ENCODE assay signal across 29 cellular contexts in the genomic region with DNA sequence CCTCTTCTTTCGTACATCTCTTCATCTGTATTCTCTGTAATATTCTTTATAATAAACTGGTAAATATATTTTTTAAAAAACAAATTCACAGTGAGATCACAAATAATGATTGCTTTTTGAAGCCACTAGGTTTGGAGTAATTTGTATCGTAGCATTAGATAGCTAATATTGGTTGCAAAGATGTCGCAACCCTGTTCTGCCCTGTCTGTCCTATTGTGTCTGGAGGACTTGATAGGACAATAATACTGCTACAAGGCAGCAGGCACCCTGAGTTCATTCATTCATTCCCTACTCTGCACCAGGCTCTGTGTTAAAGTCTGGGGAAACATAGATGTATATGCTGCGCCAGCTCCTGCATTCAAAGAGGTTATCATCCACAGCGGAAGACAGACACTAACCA.
"Had no signal": no experiment of that assay in that cellular context is flagged by ENCODE, and none has a peak within 500 bp of the region (broad histone marks: within the 10 kb centered on the region; RNA-seq: fewer than 3 reads in every experiment).

No MANE protein-coding gene starts in this region.

- H3K27ac ChIP-seq: stomach, suprapubic skin, testis, thoracic aorta, thyroid gland, tibial artery, tibial nerve, transverse colon, upper lobe of left lung, upper lobe of right lung, uterus, vagina had no signal

- H3K9me3 Mint-ChIP-seq: stimulated activated memory B cell treated with anti-CD40 and anti-IgM and Interleukin-4, amounts not matched to agents 10 μg/mL and 1 μg/mL and 100 μg/mL, for 72 hours; stimulated activated naive B cell treated with anti-CD40 and anti-IgM and Interleukin-4, amounts not matched to agents 10 μg/mL and 1 μg/mL and 100 μg/mL, for 72 hours; stimulated activated naive CD8-positive, alpha-beta T cell treated with anti-CD3 and anti-CD28 coated beads, Interleukin-15, Interleukin-2, amounts not matched to agents 100 ng/mL and 50 ng/mL, for 24 hours; type B pancreatic cell had no signal

- H3K4me3 Mint-ChIP-seq: stimulated activated effector memory CD8-positive, alpha-beta T cell treated with anti-CD3 and anti-CD28 coated beads, Interleukin-12 subunit alpha, Interleukin-12 subunit beta, amount 100 ng/mL, for 72 hours; stimulated activated memory B cell treated with anti-CD40 and anti-IgM and Interleukin-4, amounts not matched to agents 10 μg/mL and 1 μg/mL and 100 μg/mL, for 72 hours; stimulated activated naive B cell treated with anti-CD40 and anti-IgM and Interleukin-4, amounts not matched to agents 10 μg/mL and 1 μg/mL and 100 μg/mL, for 72 hours; stimulated activated naive CD8-positive, alpha-beta T cell treated with anti-CD3 and anti-CD28 coated beads, Interleukin-15, amount 100 ng/mL, for 72 hours; stimulated activated naive CD8-positive, alpha-beta T cell treated with anti-CD3 and anti-CD28 coated beads, Interleukin-15, Interleukin-2, amounts not matched to agents 100 ng/mL and 50 ng/mL, for 24 hours; type B pancreatic cell had no signal

- H3K27me3 Mint-ChIP-seq: stimulated activated naive CD8-positive, alpha-beta T cell treated with anti-CD3 and anti-CD28 coated beads, Interleukin-15, Interleukin-2, amounts not matched to agents 100 ng/mL and 50 ng/mL, for 24 hours had no signal

- H3K27ac Mint-ChIP-seq: stimulated activated effector memory CD8-positive, alpha-beta T cell treated with anti-CD3 and anti-CD28 coated beads, Interleukin-12 subunit alpha, Interleukin-12 subunit beta, amount 100 ng/mL, for 72 hours; stimulated activated memory B cell treated with anti-CD40 and anti-IgM and Interleukin-4, amounts not matched to agents 10 μg/mL and 1 μg/mL and 100 μg/mL, for 72 hours; stimulated activated naive B cell treated with anti-CD40 and anti-IgM and Interleukin-4, amounts not matched to agents 10 μg/mL and 1 μg/mL and 100 μg/mL, for 72 hours; stimulated activated naive CD8-positive, alpha-beta T cell treated with anti-CD3 and anti-CD28 coated beads, Interleukin-15, amount 100 ng/mL, for 72 hours; stimulated activated naive CD8-positive, alpha-beta T cell treated with anti-CD3 and anti-CD28 coated beads, Interleukin-15, Interleukin-2, amounts not matched to agents 100 ng/mL and 50 ng/mL, for 24 hours; type B pancreatic cell had no signal

- H3K4me1 ChIP-seq: suprapubic skin, thyroid gland, tibial artery, tibial nerve, transverse colon, upper lobe of right lung, uterus, vagina had no signal

- H3K36me3 Mint-ChIP-seq: stimulated activated effector memory CD8-positive, alpha-beta T cell treated with anti-CD3 and anti-CD28 coated beads, Interleukin-12 subunit alpha, Interleukin-12 subunit beta, amount 100 ng/mL, for 72 hours; stimulated activated memory B cell treated with anti-CD40 and anti-IgM and Interleukin-4, amounts not matched to agents 10 μg/mL and 1 μg/mL and 100 μg/mL, for 72 hours; stimulated activated naive B cell treated with anti-CD40 and anti-IgM and Interleukin-4, amounts not matched to agents 10 μg/mL and 1 μg/mL and 100 μg/mL, for 72 hours; type B pancreatic cell had no signal

- H3K4me3 ChIP-seq: stomach, suprapubic skin, testis, thoracic aorta, thyroid gland, tibial artery, tibial nerve, transverse colon, upper lobe of left lung, upper lobe of right lung, uterus, vagina had no signal

- FAIRE-seq: urothelium cell line had no signal

- H3K27me3 ChIP-seq: stomach, suprapubic skin, testis, thyroid gland, tibial artery, tibial nerve, transverse colon, upper lobe of left lung, upper lobe of right lung, uterus, vagina had no signal

- H3K4me1 Mint-ChIP-seq: stimulated activated effector memory CD8-positive, alpha-beta T cell treated with anti-CD3 and anti-CD28 coated beads, Interleukin-12 subunit alpha, Interleukin-12 subunit beta, amount 100 ng/mL, for 72 hours; stimulated activated naive CD8-positive, alpha-beta T cell treated with anti-CD3 and anti-CD28 coated beads, Interleukin-15, amount 100 ng/mL, for 72 hours had no signal

- DNase-seq: stimulated activated CD4-positive, alpha-beta T cell treated with anti-CD3 and anti-CD28 coated beads, Interleukin-2, amount 100 ng/mL, for 48 hours; stimulated activated CD4-positive, alpha-beta T cell treated with anti-CD3 and anti-CD28 coated beads, Interleukin-4, amount 100 ng/mL, for 1 hour; stimulated activated CD4-positive, alpha-beta T cell treated with anti-CD3 and anti-CD28 coated beads, Interleukin-4, amount 100 ng/mL, for 24 hours; stimulated activated CD4-positive, alpha-beta T cell treated with anti-CD3 and anti-CD28 coated beads, Interleukin-4, amount 100 ng/mL, for 4 hours; stimulated activated CD8-positive, alpha-beta memory T cell treated with anti-CD3 and anti-CD28 coated beads, Interleukin-4, amount 100 ng/mL, for 48 hours; stimulated activated naive B cell treated with anti-CD40 and anti-IgM and Interleukin-4, amounts not matched to agents 10 μg/mL and 1 μg/mL and 100 μg/mL, for 72 hours; stimulated activated naive CD4-positive, alpha-beta T cell; stimulated activated naive CD4-positive, alpha-beta T cell treated with Interleukin-2 at 50 U/mL for 16 hours; stimulated activated naive CD8-positive, alpha-beta T cell treated with anti-CD3 and anti-CD28 coated beads, Interleukin-15, amount 100 ng/mL, for 72 hours; stimulated activated naive CD8-positive, alpha-beta T cell treated with anti-CD3 and anti-CD28 coated beads, Interleukin-15, Interleukin-2, amounts not matched to agents 100 U/mL and 50 U/mL, for 24 hours; stomach; substantia nigra; testis; thyroid gland; tibial artery; transverse colon; trophoblast cell; upper lobe of left lung; upper lobe of right lung; uterus had no signal

- H3K36me3 ChIP-seq: stomach, suprapubic skin, thoracic aorta, thyroid gland, tibial artery, tibial nerve, transverse colon, upper lobe of left lung, upper lobe of right lung, uterus, vagina had no signal

- ATAC-seq: stimulated activated effector memory CD8-positive, alpha-beta T cell treated with anti-CD3 and anti-CD28 coated beads, Interleukin-12 subunit alpha, Interleukin-12 subunit beta, amount 100 ng/mL, for 72 hours; stimulated activated memory B cell treated with anti-CD40 and anti-IgM and Interleukin-4, amounts not matched to agents 10 μg/mL and 1 μg/mL and 100 μg/mL, for 72 hours; stimulated activated naive B cell treated with anti-CD40 and anti-IgM and Interleukin-4, amounts not matched to agents 10 μg/mL and 1 μg/mL and 100 μg/mL, for 72 hours; stimulated activated naive CD8-positive, alpha-beta T cell treated with anti-CD3 and anti-CD28 coated beads, Interleukin-15, amount 100 ng/mL, for 72 hours; stimulated activated naive CD8-positive, alpha-beta T cell treated with anti-CD3 and anti-CD28 coated beads, Interleukin-15, Interleukin-2, amounts not matched to agents 100 U/mL and 50 U/mL, for 24 hours; upper lobe of right lung had no signal

- H3K9me3 ChIP-seq: stomach, suprapubic skin, testis, thoracic aorta, thyroid gland, tibial artery, tibial nerve, transverse colon, upper lobe of left lung, upper lobe of right lung, uterus, vagina had no signal
